Comparison of ENCODE assay signal across 2 cellular contexts in genomic region chr10:72127571-72127970, GRCh38.
TF ChIP-seq lines count a peak whose summit lies in the region.

No MANE protein-coding gene starts in this region.

TF ChIP-seq in GM23338, 12 proteins besides CTCF, POLR2A, EP300 and RAD21 (continued from another document):
- TF ChIP-seq ZNF462 (CRISPR knock-in tag; IDR thresholded peaks at IDR 0.05) = no peak
- no peak for TF ChIP-seq CREB1 (CRISPR knock-in tag; IDR thresholded peaks at IDR 0.05; ENCODE audit: low read depth)
- TF ChIP-seq ETS1 (IDR thresholded peaks at IDR 0.05) = no peak
TF ChIP-seq in GM23338: peak in this region for 0.

TF ChIP-seq in WTC11, 78 proteins besides CTCF, POLR2A, EP300 and RAD21 (continued from another document):
- no peak for TF ChIP-seq MYBL2 (CRISPR knock-in tag; IDR thresholded peaks at IDR 0.05)
- no peak for TF ChIP-seq OVOL2 (CRISPR knock-in tag; IDR thresholded peaks at IDR 0.05; ENCODE audit: borderline replicate concordance)
- TF ChIP-seq ZNF671 (CRISPR knock-in tag; IDR thresholded peaks at IDR 0.05) = no peak
- TF ChIP-seq NR2C2 (CRISPR knock-in tag; IDR thresholded peaks at IDR 0.05) = no peak
- no peak for TF ChIP-seq ARID4B (CRISPR knock-in tag; IDR thresholded peaks at IDR 0.05; ENCODE audit: borderline replicate concordance)
- TF ChIP-seq ZNF121 (CRISPR knock-in tag; IDR thresholded peaks at IDR 0.05) = no peak
- no peak for TF ChIP-seq RORB (CRISPR knock-in tag; IDR thresholded peaks at IDR 0.05)
- TF ChIP-seq HMGXB4 (CRISPR knock-in tag; IDR thresholded peaks at IDR 0.05) = no peak
- TF ChIP-seq NFYB (CRISPR knock-in tag; conservative IDR thresholded peaks at IDR 0.05; ENCODE audit: low read depth) = no peak
- no peak for TF ChIP-seq IRF2 (CRISPR knock-in tag; IDR thresholded peaks at IDR 0.05; ENCODE audit: borderline replicate concordance, low read depth)
- TF ChIP-seq ATF3 (CRISPR knock-in tag; conservative IDR thresholded peaks at IDR 0.05) = no peak
- no peak for TF ChIP-seq ZBTB43 (CRISPR knock-in tag; IDR thresholded peaks at IDR 0.05)
TF ChIP-seq in WTC11: peak in this region for 0.
